1 cellular context compared by ENCODE assay signal in genomic region chr14:35353409-35354172, GRCh38.
TF ChIP-seq lines count a peak whose summit lies in the region.

No MANE protein-coding gene starts in this region.

TF ChIP-seq in K562, 482 proteins besides CTCF, POLR2A, EP300 and RAD21:
- TF ChIP-seq ZNF592 (IDR thresholded peaks at IDR 0.05): 0 out of 2 replicates have a peak, but pooled peaks have one; percentile 12
- TF ChIP-seq ZNF589 (CRISPR knock-in tag; IDR thresholded peaks at IDR 0.05; ENCODE audit: low read depth): no peak
- no peak for TF ChIP-seq DDX20 (tag; IDR thresholded peaks at IDR 0.05; ENCODE audit: low read depth)
- TF ChIP-seq ZNF121 (CRISPR knock-in tag; conservative IDR thresholded peaks at IDR 0.05): 0 out of 2 replicates have a peak, but pooled peaks have one; percentile 11
- TF ChIP-seq TFAM (CRISPR knock-in tag; conservative IDR thresholded peaks at IDR 0.05): no peak
- no peak for TF ChIP-seq CAMTA2 (CRISPR knock-in tag; conservative IDR thresholded peaks at IDR 0.05)
